Comparison of ENCODE assay signal across 16 cellular contexts in genomic region chr7:119472398-119473038, GRCh38.
DNase-seq lines count a peak whose midpoint lies in the region; ATAC-seq and TF ChIP-seq lines count a peak whose summit lies in the region.
"Had no signal": no experiment of that assay in that cellular context is flagged by ENCODE, and none has a peak within 500 bp of the region (broad histone marks: within the 10 kb centered on the region; RNA-seq: fewer than 3 reads in every experiment).

No MANE protein-coding gene starts in this region.

- 0 out of 2 replicates have a peak overlapping the region, but pooled peaks have one; percentile 13 for H2AFZ ChIP-seq in PC-9

- H4K20me1 ChIP-seq in PC-9 (ENCODE audit: insufficient read depth), result no peaks in the 10 kb centered on the region

- no peaks in the 10 kb centered on the region for H3K36me3 ChIP-seq in PC-9 (ENCODE audit: low read depth)
- no peaks in the 10 kb centered on the region for H3K36me3 ChIP-seq in lung (ENCODE audit: control insufficient read depth in 2 of 2, insufficient read depth in 2 of 2, low read length in 2 of 2)
- no peaks in the 10 kb centered on the region for H3K36me3 ChIP-seq in ascending aorta

- H3K27ac Mint-ChIP-seq in osteocyte (ENCODE audit: unreplicated experiment), result no peak overlapping the region
- H3K27ac Mint-ChIP-seq in stimulated activated memory B cell treated with anti-CD40 and anti-IgM and Interleukin-4, amounts not matched to agents 10 μg/mL and 1 μg/mL and 100 μg/mL, for 72 hours, result no peak overlapping the region
- H3K27ac Mint-ChIP-seq: stimulated activated effector memory CD8-positive, alpha-beta T cell treated with anti-CD3 and anti-CD28 coated beads, Interleukin-12 subunit alpha, Interleukin-12 subunit beta, amount 100 ng/mL, for 72 hours; T-helper 2 cell treated with Interferon-gamma antibody and Interleukin-4, amounts not matched to agents 5 μg/mL and 100 μg/mL, for 36 hours had no signal

- POLR2A ChIA-PET in PC-9 (lab: Charles Lee; ENCODE audit: unreplicated experiment), result no interaction called here

- DNase-seq in DMS53 (lab: John Stamatoyannopoulos, UW), result peak; percentile 98
- peak; percentile 60 for DNase-seq in NCI-H146 treated with DMSO at 0.1 percent for 48 hours (lab: John Stamatoyannopoulos, UW; ENCODE audit: unreplicated experiment)
- DNase-seq in PC-9, result no peak
- DNase-seq in lung (ENCODE audit: low spot score), result no peak
- DNase-seq in osteocyte (ENCODE audit: extremely low spot score, unreplicated experiment), result no peak
- no peak for DNase-seq in ascending aorta (ENCODE audit: low spot score in 2 of 2)
- DNase-seq: activated CD4-positive, alpha-beta T cell treated with anti-CD3 and anti-CD28 coated beads, Interleukin-2, amount 50 U/mL, for 4 hours; AML-193; aorta; NCI-H1048; stimulated activated CD4-positive, alpha-beta T cell treated with anti-CD3 and anti-CD28 coated beads, Interleukin-2, amount 100 ng/mL, for 48 hours had no signal

- no peak overlapping the region for H3K4me3 Mint-ChIP-seq in osteocyte (ENCODE audit: unreplicated experiment)
- no peak overlapping the region for H3K4me3 Mint-ChIP-seq in stimulated activated memory B cell treated with anti-CD40 and anti-IgM and Interleukin-4, amounts not matched to agents 10 μg/mL and 1 μg/mL and 100 μg/mL, for 72 hours
- H3K4me3 Mint-ChIP-seq: stimulated activated effector memory CD8-positive, alpha-beta T cell treated with anti-CD3 and anti-CD28 coated beads, Interleukin-12 subunit alpha, Interleukin-12 subunit beta, amount 100 ng/mL, for 72 hours; T-helper 2 cell treated with Interferon-gamma antibody and Interleukin-4, amounts not matched to agents 5 μg/mL and 100 μg/mL, for 36 hours had no signal

- H3K9me3 Mint-ChIP-seq in osteocyte (ENCODE audit: unreplicated experiment), result no peaks in the 10 kb centered on the region
- peaks cover 2% of the 10 kb centered on the region for H3K9me3 Mint-ChIP-seq in stimulated activated memory B cell treated with anti-CD40 and anti-IgM and Interleukin-4, amounts not matched to agents 10 μg/mL and 1 μg/mL and 100 μg/mL, for 72 hours
- H3K9me3 Mint-ChIP-seq: T-helper 2 cell treated with Interferon-gamma antibody and Interleukin-4, amounts not matched to agents 5 μg/mL and 100 μg/mL, for 36 hours had no signal

- no peak overlapping the region for H3K27ac ChIP-seq in PC-9
- no peak overlapping the region for H3K27ac ChIP-seq in lung (ENCODE audit: low read depth in 1 of 2, low read length in 1 of 2)
- H3K27ac ChIP-seq in ascending aorta, result no peak overlapping the region
- H3K27ac ChIP-seq: RWPE1 had no signal

- H3K9me3 ChIP-seq in PC-9 (ENCODE audit: insufficient read depth, low read depth) (no peaks in the 10 kb centered on the region), lung (ENCODE audit: control insufficient read depth in 2 of 2, insufficient read depth in 1 of 2, low read length in 1 of 2) (no peaks in the 10 kb centered on the region), ascending aorta (no peaks in the 10 kb centered on the region)

- no peak overlapping the region for H3K4me2 ChIP-seq in PC-9

- TF ChIP-seq CTCF in PC-9 (conservative IDR thresholded peaks at IDR 0.05) (no peak), lung (IDR thresholded peaks at IDR 0.05; ENCODE audit: control extremely low read depth, extremely low read depth) (no peak), osteocyte (IDR thresholded peaks at IDR 0.05) (no peak), ascending aorta (IDR thresholded peaks at IDR 0.05) (no peak)

- no peaks in the 10 kb centered on the region for H3K4me1 Mint-ChIP-seq in osteocyte (ENCODE audit: unreplicated experiment)
- H3K4me1 Mint-ChIP-seq in stimulated activated memory B cell treated with anti-CD40 and anti-IgM and Interleukin-4, amounts not matched to agents 10 μg/mL and 1 μg/mL and 100 μg/mL, for 72 hours, result no peaks in the 10 kb centered on the region
- H3K4me1 Mint-ChIP-seq: stimulated activated effector memory CD8-positive, alpha-beta T cell treated with anti-CD3 and anti-CD28 coated beads, Interleukin-12 subunit alpha, Interleukin-12 subunit beta, amount 100 ng/mL, for 72 hours had no signal

- H3K4me3 ChIP-seq in PC-9, result no peak overlapping the region
- H3K4me3 ChIP-seq in lung, result no peak overlapping the region
- H3K4me3 ChIP-seq in ascending aorta, result no peak overlapping the region

- no peaks in the 10 kb centered on the region for H3F3A ChIP-seq in PC-9 (ENCODE audit: insufficient read depth, low read depth)

- H3K4me1 ChIP-seq in PC-9 (replicated peaks; ENCODE audit: insufficient read depth) (no peaks in the 10 kb centered on the region), lung (ENCODE audit: control insufficient read depth in 2 of 2, insufficient read depth in 2 of 2, low read length in 2 of 2) (no peaks in the 10 kb centered on the region), ascending aorta (no peaks in the 10 kb centered on the region)

- H3K27me3 ChIP-seq in PC-9 (ENCODE audit: insufficient read depth, low read depth) (no peaks in the 10 kb centered on the region), lung (ENCODE audit: control insufficient read depth, insufficient read depth) (no peaks in the 10 kb centered on the region), ascending aorta (no peaks in the 10 kb centered on the region)

- intact Hi-C loops in PC-9 (cut with micrococcal nuclease; ENCODE audit: unreplicated experiment), result no loop called here
- intact Hi-C loops in ascending aorta (cut with DNase I), result no loop called here

- WGBS in lung, 2 donors, result 37 to 40% methylated on average over 7 of the region's 7 CpGs

- H3K36me3 Mint-ChIP-seq in osteocyte (ENCODE audit: unreplicated experiment), result no peaks in the 10 kb centered on the region
- no peaks in the 10 kb centered on the region for H3K36me3 Mint-ChIP-seq in stimulated activated memory B cell treated with anti-CD40 and anti-IgM and Interleukin-4, amounts not matched to agents 10 μg/mL and 1 μg/mL and 100 μg/mL, for 72 hours
- H3K36me3 Mint-ChIP-seq: stimulated activated effector memory CD8-positive, alpha-beta T cell treated with anti-CD3 and anti-CD28 coated beads, Interleukin-12 subunit alpha, Interleukin-12 subunit beta, amount 100 ng/mL, for 72 hours had no signal

- no peaks in the 10 kb centered on the region for H3K79me2 ChIP-seq in PC-9 (ENCODE audit: low read depth)

- no TSS peak for BruUV-seq in PC-9 (replicated peaks; lab: Mats Ljungman, UMichigan)

- H3K9me2 ChIP-seq in PC-9 (ENCODE audit: insufficient read depth), result no peaks in the 10 kb centered on the region

- peaks cover 19% of the 10 kb centered on the region for H3K27me3 Mint-ChIP-seq in osteocyte (ENCODE audit: unreplicated experiment)
- H3K27me3 Mint-ChIP-seq in stimulated activated memory B cell treated with anti-CD40 and anti-IgM and Interleukin-4, amounts not matched to agents 10 μg/mL and 1 μg/mL and 100 μg/mL, for 72 hours, result no peaks in the 10 kb centered on the region

- CTCF ChIA-PET in PC-9 (lab: Charles Lee), result no interaction called here

- ATAC-seq in lung (ENCODE audit: insufficient read depth, low FRiP score) (peak; percentile 41), HG02885 (IDR thresholded peaks at IDR 0.05; ENCODE audit: poor library complexity, unreplicated experiment) (no peak)
- no peak for ATAC-seq in stimulated activated memory B cell treated with anti-CD40 and anti-IgM and Interleukin-4, amounts not matched to agents 10 μg/mL and 1 μg/mL and 100 μg/mL, for 72 hours
- ATAC-seq: stimulated activated effector memory CD8-positive, alpha-beta T cell treated with anti-CD3 and anti-CD28 coated beads, Interleukin-12 subunit alpha, Interleukin-12 subunit beta, amount 100 ng/mL, for 72 hours had no signal

Comparison
In these comparisons a context has a peak if more than half of its experiments do, and no peak if none do; other contexts are left out.
1. DNase-seq: peak in DMS53 (single experiment) and NCI-H146 treated with DMSO at 0.1 percent for 48 hours (single experiment); none in PC-9 (0 of 2), lung (single experiment), osteocyte (single experiment) and ascending aorta (0 of 2).